Comparison of ENCODE assay signal across 8 cellular contexts in the genomic region with DNA sequence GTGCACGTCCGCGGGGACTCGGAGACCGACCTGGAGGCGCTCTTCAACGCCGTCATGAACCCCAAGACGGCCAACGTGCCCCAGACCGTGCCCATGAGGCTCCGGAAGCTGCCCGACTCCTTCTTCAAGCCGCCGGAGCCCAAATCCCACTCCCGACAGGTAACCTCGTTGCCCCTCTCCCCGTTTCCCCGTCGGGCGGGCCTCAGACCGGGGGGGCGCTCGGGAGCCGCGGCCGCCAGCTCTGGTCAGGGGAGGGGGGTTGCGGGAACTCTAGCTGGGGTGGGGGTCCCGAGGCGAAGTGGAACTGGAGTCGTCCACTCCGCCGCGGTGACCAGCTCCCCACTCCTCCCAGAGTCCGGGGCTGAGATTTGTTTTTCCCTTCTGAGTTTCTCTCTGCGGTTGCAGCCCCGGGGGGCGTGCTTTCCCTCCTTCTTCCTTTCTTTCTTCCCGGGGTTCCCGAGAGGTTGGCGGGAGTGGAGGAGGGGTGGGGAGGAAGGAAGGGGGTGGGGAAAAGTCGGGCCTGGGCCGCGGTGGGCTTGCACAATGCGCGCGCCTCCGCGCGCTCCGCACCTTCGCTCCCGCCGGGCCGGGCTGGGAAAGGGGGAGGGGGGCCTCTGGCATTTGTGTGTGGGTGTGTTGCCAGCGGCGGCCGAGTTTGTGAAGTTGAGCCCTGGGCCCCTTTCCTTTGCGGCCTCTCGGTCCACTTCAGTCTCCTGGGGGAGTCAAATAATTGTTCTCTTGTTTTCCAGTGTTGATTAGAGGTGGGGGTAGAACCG. TPM values are rescaled to one million over a fixed set of nuclear protein-coding genes. Genes with fewer than 3 reads are reported as not detected.
DNase-seq lines count a peak whose midpoint lies in the region; ATAC-seq, FAIRE-seq and TF ChIP-seq lines count a peak whose summit lies in the region.

No MANE protein-coding gene starts in this region.

- in situ Hi-C loops in astrocyte of the cerebellum (cut with HindIII; ENCODE audit: low sequenced_read_pairs), result no loop called here

- DNase-seq in LHCN-M2 (ENCODE audit: low read depth) (peak; percentile 80), astrocyte of the cerebellum (ENCODE audit: low read depth) (peak; percentile 74), right atrium auricular region (ENCODE audit: low spot score) (peak; percentile 76), posterior vena cava (ENCODE audit: low spot score) (peak; percentile 90), NCI-H1694 treated with DMSO at 0.1 percent for 48 hours (lab: John Stamatoyannopoulos, UW) (no peak), NCI-H1436 (lab: John Stamatoyannopoulos, UW) (no peak)

- no peaks in the 10 kb centered on the region for H3K27me3 ChIP-seq in right atrium auricular region

- TF ChIP-seq CTCF in astrocyte of the cerebellum (IDR thresholded peaks at IDR 0.05; ENCODE audit: low read depth, low read length, missing control alignments) (peak; percentile 8), right atrium auricular region (IDR thresholded peaks at IDR 0.05) (peak in 1 of 2 donors; percentile 45)

- H3K27ac ChIP-seq in right atrium auricular region, result peak overlapping the region; percentile 95 to 99

- intact Hi-C loops in posterior vena cava (cut with DNase I), result loop anchor here (5.0 to 10.0 kb wide), 3 partner anchors 64 to 164 kb away; no protein-coding TSS in a partner anchor

- H3K9me3 ChIP-seq in right atrium auricular region, result no peaks in the 10 kb centered on the region

- peak overlapping the region; percentile 93 for H3K4me3 ChIP-seq in astrocyte of the cerebellum (ENCODE audit: low read depth, low read length)
- H3K4me3 ChIP-seq in right atrium auricular region, result peak overlapping the region; percentile 84 to 93

- FAIRE-seq in G401.6 (lab: Jason Lieb, UNC), result peak; percentile 33

- peaks cover 0 to 33% of the 10 kb centered on the region in 2 donors for H3K4me1 ChIP-seq in right atrium auricular region

- H3K36me3 ChIP-seq in right atrium auricular region, result peaks cover 6% of the 10 kb centered on the region

- ATAC-seq in GM18517 (IDR thresholded peaks at IDR 0.05; ENCODE audit: unreplicated experiment), result no peak

RNA-seq across cellular contexts. Expression of a gene that starts 1.0 kb away (rescaled TPM):
- total RNA-seq in LHCN-M2 (2014; rRNA removed) (99.4 and 118 TPM in 2 replicates), right atrium auricular region (100 to 1,000 TPM in 1 of 2 donors, 10 to 100 TPM in 1; 85.0 to 135 TPM), posterior vena cava (100 to 1,000 TPM; 203 to 281 TPM)
- 45.9 TPM for polyA plus RNA-seq in LHCN-M2 (2012)

Comparison
In these comparisons a context has a peak if more than half of its experiments do, and no peak if none do; other contexts are left out.
1. DNase-seq: peak in LHCN-M2 (single experiment), astrocyte of the cerebellum (single experiment), right atrium auricular region (single experiment) and posterior vena cava (single experiment); none in NCI-H1694 treated with DMSO at 0.1 percent for 48 hours (single experiment) and NCI-H1436 (single experiment).